ENCODE assay signal across 9 cellular contexts in genomic region chr7:129376778-129377700, GRCh38. TPM values are rescaled to one million over a fixed set of nuclear protein-coding genes. Genes with fewer than 3 reads are reported as not detected.
DNase-seq lines count a peak whose midpoint lies in the region; ATAC-seq and TF ChIP-seq lines count a peak whose summit lies in the region.
"Had no signal": no experiment of that assay in that cellular context is flagged by ENCODE, and none has a peak within 500 bp of the region (broad histone marks: within the 10 kb centered on the region; RNA-seq: fewer than 3 reads in every experiment).

No MANE protein-coding gene starts in this region.

- intact Hi-C loops in mammary epithelial cell (cut with micrococcal nuclease) = no loop called here
- intact Hi-C loops in CD4-positive, alpha-beta memory T cell (cut with micrococcal nuclease) = loop anchor here (1.0 kb wide), 1 partner anchor 159 kb away; no protein-coding TSS in a partner anchor

- H3K36me3 ChIP-seq in mammary epithelial cell (ENCODE audit: insufficient read depth, low read length) (no peaks in the 10 kb centered on the region), GM23338 (ENCODE audit: insufficient read depth) (no peaks in the 10 kb centered on the region), trophoblast cell (ENCODE audit: control insufficient read depth in 1 of 2, insufficient read depth in 2 of 2, low read length in 2 of 2) (no peaks in the 10 kb centered on the region)
- no peaks in the 10 kb centered on the region for H3K36me3 ChIP-seq in CD4-positive, alpha-beta memory T cell (ENCODE audit: insufficient read depth, low read length)

- CTCF ChIA-PET in mammary epithelial cell (lab: Charles Lee; ENCODE audit: low non-redundant PET) = interaction anchor here (0.6 to 1.0 kb wide), 6 partner anchors 25 to 426 kb away, joined by 3 to 7 read pairs (median 4); no protein-coding TSS in a partner anchor
- CTCF ChIA-PET in CD4-positive, alpha-beta memory T cell (lab: Charles Lee; ENCODE audit: partially characterized antibody) = interaction anchor here (0.5 to 8.3 kb wide), 20 partner anchors 10 to 634 kb away, joined by 3 to 126 read pairs (median 5); partner anchors contain the start of gene STRIP2

- no peak overlapping the region for H3K14ac ChIP-seq in trophoblast cell (ENCODE audit: low read length)

- no peak overlapping the region for H4K91ac ChIP-seq in trophoblast cell (ENCODE audit: low read depth, low read length)

- H3K9me3 Mint-ChIP-seq in activated naive CD4-positive, alpha-beta T cell treated with anti-CD3 and anti-CD28 coated beads, Interleukin-2, amount 50 U/mL, for 24 hours = no peaks in the 10 kb centered on the region
- H3K9me3 Mint-ChIP-seq in CD4-positive, alpha-beta memory T cell = peaks cover 0 to 2% (median 0%) of the 10 kb centered on the region in 8 donors
- no peaks in the 10 kb centered on the region for H3K9me3 Mint-ChIP-seq in GM23338

- peak overlapping the region; percentile 17 for H3K27ac Mint-ChIP-seq in activated naive CD4-positive, alpha-beta T cell treated with anti-CD3 and anti-CD28 coated beads, Interleukin-2, amount 50 U/mL, for 24 hours
- H3K27ac Mint-ChIP-seq in CD4-positive, alpha-beta memory T cell = no peak overlapping the region
- no peak overlapping the region for H3K27ac Mint-ChIP-seq in GM23338

- no peak overlapping the region for H4K8ac ChIP-seq in trophoblast cell (ENCODE audit: low read depth, low read length)

- no peak overlapping the region for H3K23ac ChIP-seq in trophoblast cell (ENCODE audit: low read length)

- no peak overlapping the region for H3K4ac ChIP-seq in trophoblast cell (ENCODE audit: low read depth, low read length)

- no TSS peak for BruUV-seq in mammary epithelial cell (replicated peaks; lab: Mats Ljungman, UMichigan)

- POLR2A ChIA-PET in CD4-positive, alpha-beta memory T cell (lab: Charles Lee; ENCODE audit: partially characterized antibody) = no interaction called here

- H3K36me3 Mint-ChIP-seq in activated naive CD4-positive, alpha-beta T cell treated with anti-CD3 and anti-CD28 coated beads, Interleukin-2, amount 50 U/mL, for 24 hours = peaks cover 7% of the 10 kb centered on the region
- H3K36me3 Mint-ChIP-seq in CD4-positive, alpha-beta memory T cell = peaks cover 10 to 11% of the 10 kb centered on the region in 2 donors
- no peaks in the 10 kb centered on the region for H3K36me3 Mint-ChIP-seq in GM23338 (ENCODE audit: low read depth)

- no peak for DNase-seq in activated naive CD4-positive, alpha-beta T cell treated with anti-CD3 and anti-CD28 coated beads, Interleukin-2, amount 50 U/mL, for 16 hours
- peak; percentile 69 for DNase-seq in NOMO-1 treated with DMSO at 0.1 percent for 48 hours (lab: John Stamatoyannopoulos, UW; ENCODE audit: unreplicated experiment)
- DNase-seq in mammary epithelial cell = peak; percentile 39
- DNase-seq in stimulated activated naive CD8-positive, alpha-beta T cell treated with anti-CD3 and anti-CD28 coated beads, Interleukin-15, Interleukin-2, amounts not matched to agents 100 U/mL and 50 U/mL, for 24 hours = no peak
- no peak for DNase-seq in CD4-positive, alpha-beta memory T cell
- no peak for DNase-seq in GM23338 (ENCODE audit: low spot score)
- DNase-seq in trophoblast cell = no peak

- H3F3A ChIP-seq in GM23338 (replicated peaks; ENCODE audit: low read depth) = peaks cover 6% of the 10 kb centered on the region; the same call in 1 of the 2 replicates

- no peak overlapping the region for H2AFZ ChIP-seq in mammary epithelial cell (ENCODE audit: low read depth, low read length)
- no peak overlapping the region for H2AFZ ChIP-seq in GM23338
- H2AFZ ChIP-seq in trophoblast cell (ENCODE audit: insufficient read depth, low read length, poor library complexity) = no peak overlapping the region
- H2AFZ ChIP-seq: parathyroid adenoma had no signal

- H3K27me3 ChIP-seq in mammary epithelial cell (ENCODE audit: insufficient read depth, low read length) (no peaks in the 10 kb centered on the region), GM23338 (ENCODE audit: insufficient read depth) (no peaks in the 10 kb centered on the region), trophoblast cell (ENCODE audit: insufficient read depth, low read length) (no peaks in the 10 kb centered on the region)
- no peaks in the 10 kb centered on the region for H3K27me3 ChIP-seq in CD4-positive, alpha-beta memory T cell (ENCODE audit: insufficient read depth, low read length)

- H3K4me2 ChIP-seq in mammary epithelial cell (ENCODE audit: insufficient read depth, low read depth, low read length) (no peak overlapping the region), GM23338 (no peak overlapping the region), trophoblast cell (ENCODE audit: low read length) (no peak overlapping the region)

- H3K4me1 ChIP-seq in mammary epithelial cell (ENCODE audit: insufficient read depth, low read length) (peaks cover 9% of the 10 kb centered on the region), GM23338 (ENCODE audit: insufficient read depth) (peaks cover 31% of the 10 kb centered on the region), trophoblast cell (ENCODE audit: control insufficient read depth in 1 of 2, insufficient read depth in 2 of 2, low read length in 2 of 2) (no peaks in the 10 kb centered on the region)
- H3K4me1 ChIP-seq in CD4-positive, alpha-beta memory T cell (ENCODE audit: insufficient read depth, low read length) = no peaks in the 10 kb centered on the region
- H3K4me1 ChIP-seq: parathyroid adenoma had no signal

- no peak overlapping the region for H3K4me3 ChIP-seq in mammary epithelial cell (replicated peaks in 1 of 3; ENCODE audit: insufficient read depth in 1 of 3, low read depth in 2 of 3, low read length in 3 of 3)
- H3K4me3 ChIP-seq in CD4-positive, alpha-beta memory T cell (ENCODE audit: low read length in 2 of 2) = no peak overlapping the region
- no peak overlapping the region for H3K4me3 ChIP-seq in GM23338
- no peak overlapping the region for H3K4me3 ChIP-seq in trophoblast cell (ENCODE audit: low read depth, low read length)

- H4K20me1 ChIP-seq in mammary epithelial cell (ENCODE audit: insufficient read depth, low read length) = no peaks in the 10 kb centered on the region
- H4K20me1 ChIP-seq in GM23338 (replicated peaks; ENCODE audit: insufficient read depth) = 0 out of 2 replicates have a peak, but pooled peaks cover 3% of the 10 kb centered on the region

- H3K9ac ChIP-seq in mammary epithelial cell (ENCODE audit: insufficient read depth, low read length) (no peak overlapping the region), trophoblast cell (ENCODE audit: low read length) (no peak overlapping the region)
- H3K9ac ChIP-seq: parathyroid adenoma had no signal

- no peaks in the 10 kb centered on the region for H3K79me1 ChIP-seq in trophoblast cell (ENCODE audit: low read length)

- H2BK5ac ChIP-seq in trophoblast cell (ENCODE audit: low read depth, low read length, poor library complexity) = no peak overlapping the region

- H3K9me3 ChIP-seq in mammary epithelial cell (replicated peaks; ENCODE audit: insufficient read depth, low read length) (no peaks in the 10 kb centered on the region), trophoblast cell (ENCODE audit: insufficient read depth, low read depth, low read length) (no peaks in the 10 kb centered on the region)
- no peaks in the 10 kb centered on the region for H3K9me3 ChIP-seq in CD4-positive, alpha-beta memory T cell (ENCODE audit: control insufficient read depth in 1 of 2, low read length in 2 of 2)

- no peak for TF ChIP-seq CTCF in mammary epithelial cell (conservative IDR thresholded peaks at IDR 0.05 in 1 of 2, IDR thresholded peaks at IDR 0.05 in 1 of 2; ENCODE audit: extremely low read depth in 1 of 2, insufficient read depth in 1 of 2, low read depth in 1 of 2, low read length in 2 of 2)
- TF ChIP-seq CTCF in GM23338 (conservative IDR thresholded peaks at IDR 0.05; ENCODE audit: low read depth in 2 of 2) = peak in 1 of 2 experiments; percentile 10; a peak in 1 of 4 replicates

- H3K79me2 ChIP-seq in mammary epithelial cell (ENCODE audit: insufficient read depth, low read length) (no peaks in the 10 kb centered on the region), GM23338 (replicated peaks; ENCODE audit: insufficient read depth) (no peaks in the 10 kb centered on the region), trophoblast cell (ENCODE audit: control insufficient read depth, insufficient read depth, low read length, poor library complexity) (no peaks in the 10 kb centered on the region)
- H3K79me2 ChIP-seq: parathyroid adenoma had no signal

- in situ Hi-C loops in mammary epithelial cell (cut with MboI; ENCODE audit: low sequenced_read_pairs in 2 of 2) = no loop called here

- peaks cover 26% of the 10 kb centered on the region for H3K4me1 Mint-ChIP-seq in activated naive CD4-positive, alpha-beta T cell treated with anti-CD3 and anti-CD28 coated beads, Interleukin-2, amount 50 U/mL, for 24 hours
- peaks cover 9 to 13% (median 10%) of the 10 kb centered on the region in 4 donors for H3K4me1 Mint-ChIP-seq in CD4-positive, alpha-beta memory T cell
- H3K4me1 Mint-ChIP-seq in GM23338 = peaks cover 36% of the 10 kb centered on the region

- no peak overlapping the region for H3K4me3 Mint-ChIP-seq in activated naive CD4-positive, alpha-beta T cell treated with anti-CD3 and anti-CD28 coated beads, Interleukin-2, amount 50 U/mL, for 24 hours
- H3K4me3 Mint-ChIP-seq in CD4-positive, alpha-beta memory T cell = no peak overlapping the region
- no peak overlapping the region for H3K4me3 Mint-ChIP-seq in GM23338

- H2BK12ac ChIP-seq in trophoblast cell (ENCODE audit: low read length) = no peak overlapping the region

- H2BK120ac ChIP-seq in trophoblast cell (ENCODE audit: insufficient read depth, low read length, poor library complexity) = no peak overlapping the region

- no peak overlapping the region for H2AK5ac ChIP-seq in trophoblast cell (ENCODE audit: low read length)

- H3K18ac ChIP-seq in trophoblast cell (ENCODE audit: low read length) = no peak overlapping the region

- H3K27ac ChIP-seq in mammary epithelial cell (ENCODE audit: insufficient read depth, low read depth, low read length) (no peak overlapping the region), GM23338 (ENCODE audit: low read depth) (no peak overlapping the region), trophoblast cell (ENCODE audit: low read depth, low read length) (no peak overlapping the region)
- no peak overlapping the region for H3K27ac ChIP-seq in CD4-positive, alpha-beta memory T cell (ENCODE audit: low read depth, low read length)
- H3K27ac ChIP-seq: parathyroid adenoma had no signal

- no peaks in the 10 kb centered on the region for H3K9me2 ChIP-seq in GM23338 (ENCODE audit: insufficient read depth)

- dilution Hi-C loops in mammary epithelial cell (cut with HindIII; ENCODE audit: low sequenced_read_pairs) = no loop called here

- H3K27me3 Mint-ChIP-seq in activated naive CD4-positive, alpha-beta T cell treated with anti-CD3 and anti-CD28 coated beads, Interleukin-2, amount 50 U/mL, for 24 hours = no peaks in the 10 kb centered on the region
- H3K27me3 Mint-ChIP-seq in CD4-positive, alpha-beta memory T cell = no peaks in the 10 kb centered on the region
- H3K27me3 Mint-ChIP-seq in GM23338 (ENCODE audit: insufficient read depth, low read depth, poor library complexity) = peaks cover 7% of the 10 kb centered on the region

- 76% methylated on average over 5 of the region's 6 CpGs for WGBS in mammary epithelial cell (ENCODE audit: low coverage, missing lambda C conversion rate)
- WGBS in trophoblast cell (ENCODE audit: extremely low coverage, insufficient coverage, insufficient read length) = no CpG with 5 or more reads among the region's 6 CpGs

- H4K12ac ChIP-seq in trophoblast cell (ENCODE audit: low read depth, low read length) = no peak overlapping the region

- ATAC-seq in stimulated activated naive CD8-positive, alpha-beta T cell treated with anti-CD3 and anti-CD28 coated beads, Interleukin-15, Interleukin-2, amounts not matched to agents 100 U/mL and 50 U/mL, for 24 hours = peak; percentile 70
- no peak for ATAC-seq in GM23338

RNA-seq across cellular contexts. Expression of gene STRIP2, which starts 57.2 kb away (rescaled TPM):
- total RNA-seq in mammary epithelial cell = 10 to 100 TPM in 1 of 2 donors, 1 to 10 TPM in 1; 5.2 to 12.5 TPM
- polyA plus RNA-seq in mammary epithelial cell = 8.2 TPM
- polyA minus RNA-seq in mammary epithelial cell = 26.6 TPM
- total RNA-seq in CD4-positive, alpha-beta memory T cell = under 1 TPM; 0.20 to 0.22 TPM
- polyA plus RNA-seq in CD4-positive, alpha-beta memory T cell = not detected
- 7.4 and 10.6 TPM in 2 replicates for total RNA-seq in GM23338 (2014; rRNA removed; shearing (Covaris generic))
- polyA plus RNA-seq in GM23338 (2016; fragmentation: Nextera tagmentation; extraction: Ambion mirVana) = 3.8 and 4.7 TPM in 2 replicates
- polyA plus RNA-seq in trophoblast cell (2013) = 1.4 and 1.9 TPM in 2 replicates

Comparison
In these comparisons a context has a peak if more than half of its experiments do, and no peak if none do; other contexts are left out.
1. DNase-seq: peak in NOMO-1 treated with DMSO at 0.1 percent for 48 hours (single experiment) and mammary epithelial cell (single experiment); none in activated naive CD4-positive, alpha-beta T cell treated with anti-CD3 and anti-CD28 coated beads, Interleukin-2, amount 50 U/mL, for 16 hours (single experiment), stimulated activated naive CD8-positive, alpha-beta T cell treated with anti-CD3 and anti-CD28 coated beads, Interleukin-15, Interleukin-2, amounts not matched to agents 100 U/mL and 50 U/mL, for 24 hours (single experiment), CD4-positive, alpha-beta memory T cell (0 of 5), GM23338 (single experiment) and trophoblast cell (0 of 2).